Comparison of ENCODE assay signal across 2 cellular contexts in genomic region chr5:139641116-139642080, GRCh38.
TF ChIP-seq lines count a peak whose summit lies in the region.

No MANE protein-coding gene starts in this region.

TF ChIP-seq in SK-N-SH, 30 proteins besides CTCF, POLR2A, EP300 and RAD21 (continued from another document):
- TF ChIP-seq REST (IDR thresholded peaks at IDR 0.05; ENCODE audit: low read depth, low read length) (no peak), RFX5 (IDR thresholded peaks at IDR 0.05; ENCODE audit: low read length) (no peak), EZH2phosphoT487 (IDR thresholded peaks at IDR 0.05; ENCODE audit: borderline replicate concordance, low read depth) (no peak), MAX (IDR thresholded peaks at IDR 0.05; ENCODE audit: low read depth) (no peak), GABPA (IDR thresholded peaks at IDR 0.05; ENCODE audit: low read depth) (no peak)

TF ChIP-seq in SK-N-SH treated with all-trans-retinoic acid at 6 μM for 48 hours, 23 proteins besides CTCF, POLR2A, EP300 and RAD21 (continued from another document):
- TF ChIP-seq POU6F1 (CRISPR knock-in tag; IDR thresholded peaks at IDR 0.05; ENCODE audit: borderline replicate concordance, low read depth) (no peak), ARNTL (CRISPR knock-in tag; IDR thresholded peaks at IDR 0.05; ENCODE audit: borderline replicate concordance, low read depth) (no peak)
